In the genomic region with DNA sequence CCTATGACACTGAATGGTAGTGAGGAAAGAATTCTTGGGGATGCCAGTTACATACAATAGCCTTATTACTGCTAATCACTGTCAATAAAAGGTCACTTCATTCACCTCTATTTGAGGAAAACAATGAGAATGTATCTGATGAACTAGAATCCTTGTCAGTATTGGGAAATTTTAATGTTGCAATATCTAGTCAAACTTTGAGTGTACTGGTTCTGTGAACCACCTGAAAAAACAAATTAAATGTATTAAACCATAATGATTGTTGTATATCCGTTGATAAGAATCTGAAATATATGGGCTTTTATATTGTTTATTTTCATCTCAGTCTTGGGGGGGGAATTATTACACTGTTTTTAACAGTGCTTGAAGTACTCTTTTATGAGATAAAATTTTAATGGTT, we compare ENCODE assay signal across 28 cellular contexts. TPM values are rescaled to one million over a fixed set of nuclear protein-coding genes. Genes with fewer than 3 reads are reported as not detected.
A peak's percentile ranks its signal among the peaks of the same experiment; 100 is the strongest.
DNase-seq lines count a peak whose midpoint lies in the region; ATAC-seq, FAIRE-seq and TF ChIP-seq lines count a peak whose summit lies in the region.
"Had no signal": no experiment of that assay in that cellular context is flagged by ENCODE, and none has a peak within 500 bp of the region (broad histone marks: within the 10 kb centered on the region; RNA-seq: fewer than 3 reads in every experiment).

No MANE protein-coding gene starts in this region.

- H3K9me2 ChIP-seq in SK-N-SH, result no peaks in the 10 kb centered on the region
- no peaks in the 10 kb centered on the region for H3K9me2 ChIP-seq in PC-9 (ENCODE audit: insufficient read depth)

- H3K27ac Mint-ChIP-seq in Calu3 (ENCODE audit: unreplicated experiment), result peak overlapping the region; percentile 38
- H3K27ac Mint-ChIP-seq: CD14-positive monocyte had no signal

- no peaks in the 10 kb centered on the region for H3K9me3 ChIP-seq in SK-N-SH
- no peaks in the 10 kb centered on the region for H3K9me3 ChIP-seq in PC-9 (ENCODE audit: insufficient read depth, low read depth)
- H3K9me3 ChIP-seq in HepG2 (ENCODE audit: low read length), result no peaks in the 10 kb centered on the region
- H3K9me3 ChIP-seq in left ventricle myocardium inferior (replicated peaks), result no peaks in the 10 kb centered on the region
- H3K9me3 ChIP-seq: A549; BE2C; BLaER1 treated with 17β-estradiol and CSF1 and Interleukin-3, amounts not matched to agents 10 nM and 100 nM had no signal

- DNase-seq in SK-N-SH (no peak), Calu3 (no peak), PC-9 (no peak), HepG2 (ENCODE audit: low spot score) (no peak), activated gamma-delta T cell (lab: John Stamatoyannopoulos, UW) (no peak), head of caudate nucleus (no peak), left ventricle myocardium inferior (no peak)
- DNase-seq: 8988T; ACHN; AML-193; BE2C; CD4-positive, alpha-beta memory T cell; COR-L47; DMS153; DMS79; EL; GDM1; GM23248; H7; HCEC 1CT had no signal

- in situ Hi-C loops in HepG2 (cut with HindIII; ENCODE audit: extremely low pct_ligation_motif_present, low pct_unique_long_range_greater_than_20kb), result no loop called here

- TF ChIP-seq EP300 in SK-N-SH (IDR thresholded peaks at IDR 0.05; ENCODE audit: borderline replicate concordance in 1 of 2, low read depth in 1 of 2, low read length in 1 of 2) (no peak), HepG2 (IDR thresholded peaks at IDR 0.05; ENCODE audit: low read depth in 2 of 2, low read length in 2 of 2) (no peak), HepG2 (CRISPR knock-in tag; IDR thresholded peaks at IDR 0.05; ENCODE audit: borderline replicate concordance) (no peak)

- H4K20me1 ChIP-seq in SK-N-SH (ENCODE audit: insufficient read depth) (no peaks in the 10 kb centered on the region), PC-9 (ENCODE audit: insufficient read depth) (no peaks in the 10 kb centered on the region), HepG2 (ENCODE audit: insufficient read depth, low read length) (no peaks in the 10 kb centered on the region)

- H3F3A ChIP-seq in SK-N-SH (replicated peaks; ENCODE audit: insufficient read depth) (peaks cover 3% of the 10 kb centered on the region), PC-9 (ENCODE audit: insufficient read depth, low read depth) (0 out of 2 replicates have a peak, but pooled peaks cover 17% of the 10 kb centered on the region)

- no peaks in the 10 kb centered on the region; a peak in 1 of 4 replicates for H3K4me1 ChIP-seq in SK-N-SH (ENCODE audit: control insufficient read depth in 1 of 2, insufficient read depth in 2 of 2, low read depth in 1 of 2, low read length in 1 of 2)
- no peaks in the 10 kb centered on the region for H3K4me1 ChIP-seq in PC-9 (replicated peaks; ENCODE audit: insufficient read depth)
- H3K4me1 ChIP-seq in HepG2 (ENCODE audit: insufficient read depth, low read length), result 0 out of 2 replicates have a peak, but pooled peaks cover 7% of the 10 kb centered on the region
- H3K4me1 ChIP-seq in left ventricle myocardium inferior, result no peaks in the 10 kb centered on the region
- H3K4me1 ChIP-seq: A549, BE2C had no signal

- H3K27me3 ChIP-seq in SK-N-SH (ENCODE audit: insufficient read depth) (no peaks in the 10 kb centered on the region), PC-9 (ENCODE audit: insufficient read depth, low read depth) (no peaks in the 10 kb centered on the region), HepG2 (ENCODE audit: control insufficient read depth in 1 of 2, insufficient read depth in 2 of 2, low read length in 2 of 2) (no peaks in the 10 kb centered on the region), left ventricle myocardium inferior (ENCODE audit: low read depth) (no peaks in the 10 kb centered on the region)
- H3K27me3 ChIP-seq: BE2C; BLaER1 treated with 17β-estradiol and CSF1 and Interleukin-3, amounts not matched to agents 10 nM and 100 nM had no signal

- no peak overlapping the region for H3K27ac ChIP-seq in SK-N-SH (ENCODE audit: low read depth in 2 of 2, low read length in 1 of 2)
- H3K27ac ChIP-seq in PC-9, result 0 out of 2 replicates have a peak overlapping the region, but pooled peaks have one; percentile 12
- H3K27ac ChIP-seq in HepG2 (ENCODE audit: extremely low read length, insufficient read depth, low read length), result no peak overlapping the region
- no peak overlapping the region for H3K27ac ChIP-seq in left ventricle myocardium inferior (replicated peaks)
- H3K27ac ChIP-seq: A549; BLaER1 treated with 17β-estradiol and CSF1 and Interleukin-3, amounts not matched to agents 10 nM and 100 nM; GM23248 had no signal

- TF ChIP-seq POLR2A in HepG2 (IDR thresholded peaks at IDR 0.05; ENCODE audit: insufficient read depth in 1 of 2, low read depth in 2 of 2, low read length in 2 of 2), result no peak

- H3K4me3 Mint-ChIP-seq in Calu3 (ENCODE audit: low read depth, unreplicated experiment), result no peak overlapping the region
- H3K4me3 Mint-ChIP-seq: CD14-positive monocyte; CD4-positive, alpha-beta memory T cell had no signal

- no peak overlapping the region for H2AFZ ChIP-seq in SK-N-SH (ENCODE audit: low read depth)
- no peak overlapping the region for H2AFZ ChIP-seq in PC-9
- no peak overlapping the region for H2AFZ ChIP-seq in HepG2 (ENCODE audit: low read length)
- H2AFZ ChIP-seq: GM23248 had no signal

- intact Hi-C loops in Calu3 (cut with micrococcal nuclease; ENCODE audit: unreplicated experiment) (no loop called here), PC-9 (cut with micrococcal nuclease; ENCODE audit: unreplicated experiment) (loop anchor here (10.0 kb wide), 1 partner anchor 268 kb away; a partner anchor contains a TSS), HepG2 (cut with micrococcal nuclease; ENCODE audit: unreplicated experiment) (no loop called here), head of caudate nucleus (cut with DNase I) (no loop called here), left ventricle myocardium inferior (cut with micrococcal nuclease) (no loop called here)

- TF ChIP-seq RAD21 in SK-N-SH (IDR thresholded peaks at IDR 0.05; ENCODE audit: low read length), result no peak
- TF ChIP-seq RAD21 in HepG2 (CRISPR knock-in tag; IDR thresholded peaks at IDR 0.05), result no peak

- 39% methylated on average over 1 of the region's 1 CpG for WGBS in SK-N-SH (ENCODE audit: low lambda C conversion rate)
- WGBS in HepG2 (ENCODE audit: low lambda C conversion rate), result 95% methylated on average over 1 of the region's 1 CpG

- H3K79me2 ChIP-seq in SK-N-SH (ENCODE audit: insufficient read depth) (peaks cover 19% of the 10 kb centered on the region; the same call in 1 of the 2 replicates), PC-9 (ENCODE audit: low read depth) (no peaks in the 10 kb centered on the region), HepG2 (ENCODE audit: insufficient read depth, low read length) (no peaks in the 10 kb centered on the region)

- FAIRE-seq in HepG2 (lab: Jason Lieb, UNC), result peak; percentile 21
- FAIRE-seq: A549, GM12878, GM18507, GM19239, H1 had no signal

- no peaks in the 10 kb centered on the region for H3K27me3 Mint-ChIP-seq in Calu3 (ENCODE audit: unreplicated experiment)
- H3K27me3 Mint-ChIP-seq: CD4-positive, alpha-beta memory T cell had no signal

- BruUV-seq in Calu3 (replicated peaks; lab: Mats Ljungman, UMichigan) (no TSS peak), PC-9 (replicated peaks; lab: Mats Ljungman, UMichigan) (no TSS peak), HepG2 (replicated peaks; lab: Mats Ljungman, UMichigan) (no TSS peak)

- H3K4me3 ChIP-seq in SK-N-SH (ENCODE audit: low read depth in 2 of 2, low read length in 1 of 2) (no peak overlapping the region), PC-9 (no peak overlapping the region), HepG2 (replicated peaks in 1 of 3; ENCODE audit: insufficient read depth in 1 of 3, low read depth in 2 of 3, low read length in 3 of 3) (no peak overlapping the region), left ventricle myocardium inferior (no peak overlapping the region)
- H3K4me3 ChIP-seq: A549; BLaER1 treated with 17β-estradiol and CSF1 and Interleukin-3, amounts not matched to agents 10 nM and 100 nM; GM12878; GM23248 had no signal

- POLR2A ChIA-PET in SK-N-SH (lab: Yijun Ruan, JAX), result no interaction called here
- POLR2A ChIA-PET in PC-9 (lab: Charles Lee; ENCODE audit: unreplicated experiment), result interaction anchor here (0.5 kb wide), 1 partner anchor 37 kb away, joined by 5 read pairs; no protein-coding TSS in a partner anchor
- POLR2A ChIA-PET in HepG2 (lab: Yijun Ruan, JAX), result interaction anchor here (1.9 kb wide), 1 partner anchor 11 kb away, joined by 6 read pairs; a partner anchor contains a TSS

- peaks cover 66% of the 10 kb centered on the region for H3K36me3 Mint-ChIP-seq in Calu3 (ENCODE audit: insufficient read depth, unreplicated experiment)

- peaks cover 51 to 75% of the 10 kb centered on the region in 2 experiments for H3K36me3 ChIP-seq in SK-N-SH (replicated peaks in 1 of 2; ENCODE audit: control insufficient read depth in 1 of 2, insufficient read depth in 2 of 2, low read length in 1 of 2)
- H3K36me3 ChIP-seq in PC-9 (ENCODE audit: low read depth), result peaks cover 20% of the 10 kb centered on the region
- peaks cover 15 to 50% of the 10 kb centered on the region in 2 experiments for H3K36me3 ChIP-seq in HepG2 (replicated peaks in 1 of 2; ENCODE audit: control insufficient read depth in 1 of 2, insufficient read depth in 2 of 2, low read length in 2 of 2)
- H3K36me3 ChIP-seq in left ventricle myocardium inferior, result peaks cover 92% of the 10 kb centered on the region

- CTCF ChIA-PET in SK-N-SH (lab: Yijun Ruan, JAX) (interaction anchor here (0.6 kb wide), 1 partner anchor 544 kb away, joined by 3 read pairs; no protein-coding TSS in a partner anchor), Calu3 (lab: Charles Lee) (no interaction called here), PC-9 (lab: Charles Lee) (no interaction called here), HepG2 (lab: Yijun Ruan, JAX; ENCODE audit: low intra/inter-chr PET ratio, low total read pairs) (no interaction called here)

- no peaks in the 10 kb centered on the region for H3K4me1 Mint-ChIP-seq in Calu3 (ENCODE audit: low read depth, unreplicated experiment)
- H3K4me1 Mint-ChIP-seq: CD14-positive monocyte; CD4-positive, alpha-beta memory T cell had no signal

- H3K4me2 ChIP-seq in SK-N-SH (no peak overlapping the region), PC-9 (no peak overlapping the region), HepG2 (ENCODE audit: low read depth, low read length) (no peak overlapping the region)
- H3K4me2 ChIP-seq: A549; BLaER1 treated with 17β-estradiol and CSF1 and Interleukin-3, amounts not matched to agents 10 nM and 100 nM had no signal

- ATAC-seq in SK-N-SH treated with all-trans-retinoic acid at 6 μM for 48 hours, result no peak
- ATAC-seq in HepG2, result no peak
- ATAC-seq: A549, GM12878 had no signal

- H3K9ac ChIP-seq in SK-N-SH (no peak overlapping the region), HepG2 (ENCODE audit: insufficient read depth, low read depth, low read length) (no peak overlapping the region)
- H3K9ac ChIP-seq: BLaER1 treated with 17β-estradiol and CSF1 and Interleukin-3, amounts not matched to agents 10 nM and 100 nM; GM23248 had no signal

- H3K9me3 Mint-ChIP-seq in Calu3 (ENCODE audit: low read depth, unreplicated experiment), result no peaks in the 10 kb centered on the region
- H3K9me3 Mint-ChIP-seq: CD14-positive monocyte; CD4-positive, alpha-beta memory T cell had no signal

- TF ChIP-seq CTCF in SK-N-SH (IDR thresholded peaks at IDR 0.05), result no peak
- no peak for TF ChIP-seq CTCF in Calu3 (IDR thresholded peaks at IDR 0.05; ENCODE audit: unreplicated experiment)
- no peak for TF ChIP-seq CTCF in PC-9 (conservative IDR thresholded peaks at IDR 0.05)
- no peak for TF ChIP-seq CTCF in HepG2 (CRISPR knock-in tag; IDR thresholded peaks at IDR 0.05)
- no peak for TF ChIP-seq CTCF in left ventricle myocardium inferior (IDR thresholded peaks at IDR 0.05; ENCODE audit: borderline replicate concordance)

RNA-seq across cellular contexts. Expression of a gene that starts 10.6 kb away (rescaled TPM):
- polyA plus RNA-seq in SK-N-SH (2012; rRNA removed) (21.8 and 29.3 TPM in 2 replicates), HepG2 (2011; rRNA removed) (29.5 and 35.4 TPM in 2 replicates)
- 31.0 and 35.6 TPM in 2 replicates for polyA plus RNA-seq in SK-N-SH (2012; cell fraction: cytosol; rRNA removed)
- 25.4 and 38.9 TPM in 2 replicates for polyA plus RNA-seq in SK-N-SH (2012; cell fraction: nucleus; rRNA removed)
- total RNA-seq in Calu3 (2022) (42.9 and 44.3 TPM in 2 replicates), PC-9 (2021) (26.7 and 27.2 TPM in 2 replicates), HepG2 (2016; rRNA removed; fragmentation: Illumina TruSeq; extraction: Trizol) (73.6 and 94.9 TPM in 2 replicates), left ventricle myocardium inferior (18.1 TPM)
- 15.2 and 17.0 TPM in 2 replicates for total RNA-seq in HepG2 (2016; cell fraction: cytosol; rRNA removed; fragmentation: Illumina TruSeq; extraction: Trizol; ENCODE audit: low read depth)
- total RNA-seq in HepG2 (2016; cell fraction: insoluble cytoplasmic fraction; rRNA removed; fragmentation: Illumina TruSeq; extraction: Trizol), result 76.1 and 101 TPM in 2 replicates
- total RNA-seq in HepG2 (2016; cell fraction: membrane; rRNA removed; fragmentation: Illumina TruSeq; extraction: Trizol), result 48.5 and 59.3 TPM in 2 replicates
- total RNA-seq in HepG2 (2016; cell fraction: nucleus; rRNA removed; fragmentation: Illumina TruSeq; extraction: Trizol), result 26.5 and 29.8 TPM in 2 replicates
- 19.6 and 30.9 TPM in 2 replicates for polyA plus RNA-seq in HepG2 (2011; cell fraction: cytosol; rRNA removed)
- polyA plus RNA-seq in HepG2 (2011; cell fraction: nucleus; rRNA removed), result 15.0 and 19.9 TPM in 2 replicates
- 25.1 and 34.4 TPM in 2 replicates for polyA plus RNA-seq in HepG2 (2012)
- polyA plus RNA-seq in HepG2 (2016; cell fraction: cytosol; fragmentation: Illumina TruSeq; extraction: Trizol; ENCODE audit: low read depth), result 17.3 and 17.5 TPM in 2 replicates
- polyA plus RNA-seq in HepG2 (2016; cell fraction: insoluble cytoplasmic fraction; fragmentation: Illumina TruSeq; extraction: Trizol; ENCODE audit: low read depth), result 93.7 and 105 TPM in 2 replicates
- polyA plus RNA-seq in HepG2 (2016; cell fraction: membrane; fragmentation: Illumina TruSeq; extraction: Trizol; ENCODE audit: low read depth), result 40.2 and 43.7 TPM in 2 replicates
- 53.1 and 56.0 TPM in 2 replicates for polyA plus RNA-seq in HepG2 (2016; cell fraction: nucleus; fragmentation: Illumina TruSeq; extraction: Trizol; ENCODE audit: insufficient read depth, low read depth)
- polyA minus RNA-seq in HepG2 (2011; rRNA and poly(A)+ RNA removed; ENCODE audit: low replicate concordance), result 10.4 and 14.8 TPM in 2 replicates
- 9.6 and 10.0 TPM in 2 replicates for polyA minus RNA-seq in HepG2 (2011; cell fraction: cytosol; rRNA and poly(A)+ RNA removed)
- 11.2 and 13.4 TPM in 2 replicates for polyA minus RNA-seq in HepG2 (2011; cell fraction: nucleus; rRNA and poly(A)+ RNA removed)

RNA-seq across cellular contexts. Expression of a gene that starts 11.8 kb away (rescaled TPM):
- polyA plus RNA-seq in SK-N-SH (2012; rRNA removed) (7.6 and 8.2 TPM in 2 replicates), HepG2 (2011; rRNA removed) (7.2 and 8.2 TPM in 2 replicates)
- 5.8 and 6.9 TPM in 2 replicates for polyA plus RNA-seq in SK-N-SH (2012; cell fraction: cytosol; rRNA removed)
- polyA plus RNA-seq in SK-N-SH (2012; cell fraction: nucleus; rRNA removed), result 17.6 and 20.8 TPM in 2 replicates
- total RNA-seq in Calu3 (2022) (60.3 and 67.3 TPM in 2 replicates), PC-9 (2021) (22.6 and 28.5 TPM in 2 replicates), HepG2 (2016; rRNA removed; fragmentation: Illumina TruSeq; extraction: Trizol) (14.5 and 15.1 TPM in 2 replicates), left ventricle myocardium inferior (33.5 TPM)
- 1.8 and 2.1 TPM in 2 replicates for total RNA-seq in HepG2 (2016; cell fraction: cytosol; rRNA removed; fragmentation: Illumina TruSeq; extraction: Trizol; ENCODE audit: low read depth)
- 11.8 and 14.7 TPM in 2 replicates for total RNA-seq in HepG2 (2016; cell fraction: insoluble cytoplasmic fraction; rRNA removed; fragmentation: Illumina TruSeq; extraction: Trizol)
- total RNA-seq in HepG2 (2016; cell fraction: membrane; rRNA removed; fragmentation: Illumina TruSeq; extraction: Trizol), result 5.1 and 5.2 TPM in 2 replicates
- 12.6 and 14.4 TPM in 2 replicates for total RNA-seq in HepG2 (2016; cell fraction: nucleus; rRNA removed; fragmentation: Illumina TruSeq; extraction: Trizol)
- polyA plus RNA-seq in HepG2 (2011; cell fraction: cytosol; rRNA removed), result 3.6 and 4.0 TPM in 2 replicates
- polyA plus RNA-seq in HepG2 (2011; cell fraction: nucleus; rRNA removed), result 15.9 and 18.1 TPM in 2 replicates
- 10.9 and 11.3 TPM in 2 replicates for polyA plus RNA-seq in HepG2 (2012)
- 0.49 and 0.55 TPM in 2 replicates for polyA plus RNA-seq in HepG2 (2016; cell fraction: cytosol; fragmentation: Illumina TruSeq; extraction: Trizol; ENCODE audit: low read depth)
- polyA plus RNA-seq in HepG2 (2016; cell fraction: insoluble cytoplasmic fraction; fragmentation: Illumina TruSeq; extraction: Trizol; ENCODE audit: low read depth), result 7.8 and 11.0 TPM in 2 replicates
- polyA plus RNA-seq in HepG2 (2016; cell fraction: membrane; fragmentation: Illumina TruSeq; extraction: Trizol; ENCODE audit: low read depth), result 1.5 and 2.0 TPM in 2 replicates
- 16.3 and 18.8 TPM in 2 replicates for polyA plus RNA-seq in HepG2 (2016; cell fraction: nucleus; fragmentation: Illumina TruSeq; extraction: Trizol; ENCODE audit: insufficient read depth, low read depth)
- polyA minus RNA-seq in HepG2 (2011; rRNA and poly(A)+ RNA removed; ENCODE audit: low replicate concordance), result 16.7 and 18.1 TPM in 2 replicates
- polyA minus RNA-seq in HepG2 (2011; cell fraction: cytosol; rRNA and poly(A)+ RNA removed), result 6.1 and 8.1 TPM in 2 replicates
- 13.3 and 13.8 TPM in 2 replicates for polyA minus RNA-seq in HepG2 (2011; cell fraction: nucleus; rRNA and poly(A)+ RNA removed)
